ENCODE assay signal across 8 cellular contexts in the genomic region with DNA sequence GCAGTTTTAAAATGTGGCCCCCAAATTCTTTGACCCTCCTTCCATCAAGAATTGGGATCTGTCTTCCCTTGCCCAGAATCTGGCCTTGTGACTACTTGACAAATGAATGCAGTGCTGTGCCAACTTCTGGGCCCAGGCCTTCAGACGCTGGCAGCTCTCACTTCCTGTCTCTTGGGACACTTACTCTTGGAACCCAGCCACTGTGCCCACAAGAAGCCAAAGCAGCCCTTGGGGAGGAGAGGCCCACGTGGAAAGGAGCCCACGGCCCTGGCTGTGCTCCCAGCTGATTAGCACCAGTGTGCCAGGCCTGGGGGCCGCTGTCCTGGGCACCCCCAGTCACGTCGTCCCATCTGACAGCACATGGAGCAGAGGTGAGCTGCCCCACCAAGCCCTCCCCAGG. TPM values are rescaled to one million over a fixed set of nuclear protein-coding genes. Genes with fewer than 3 reads are reported as not detected.
DNase-seq lines count a peak whose midpoint lies in the region; ATAC-seq, FAIRE-seq and TF ChIP-seq lines count a peak whose summit lies in the region.

No MANE protein-coding gene starts in this region.

- no peak overlapping the region for H2AFZ ChIP-seq in Karpas-422 (ENCODE audit: low read length)

- H3K9me3 Mint-ChIP-seq in stimulated activated effector memory CD8-positive, alpha-beta T cell treated with anti-CD3 and anti-CD28 coated beads, Interleukin-12 subunit alpha, Interleukin-12 subunit beta, amount 100 ng/mL, for 72 hours, result no peaks in the 10 kb centered on the region

- in situ Hi-C loops in SK-MEL-5 (cut with HindIII; ENCODE audit: low pct_unique_long_range_greater_than_20kb, low sequenced_read_pairs), result no loop called here

- no peaks in the 10 kb centered on the region for H3K79me2 ChIP-seq in Karpas-422 (ENCODE audit: low read length)

- peaks cover 28% of the 10 kb centered on the region for H3K4me1 Mint-ChIP-seq in stimulated activated effector memory CD8-positive, alpha-beta T cell treated with anti-CD3 and anti-CD28 coated beads, Interleukin-12 subunit alpha, Interleukin-12 subunit beta, amount 100 ng/mL, for 72 hours

- H3K9me3 ChIP-seq in Karpas-422 (ENCODE audit: low read length), result no peaks in the 10 kb centered on the region

- H3K27me3 ChIP-seq in Karpas-422 (ENCODE audit: low read length), result no peaks in the 10 kb centered on the region

- H3K36me3 ChIP-seq in Karpas-422 (ENCODE audit: insufficient read depth, low read length), result no peaks in the 10 kb centered on the region

- no peak for ATAC-seq in stimulated activated effector memory CD8-positive, alpha-beta T cell treated with anti-CD3 and anti-CD28 coated beads, Interleukin-12 subunit alpha, Interleukin-12 subunit beta, amount 100 ng/mL, for 72 hours
- ATAC-seq in GM21381 (IDR thresholded peaks at IDR 0.05; ENCODE audit: unreplicated experiment), result no peak

- no peaks in the 10 kb centered on the region for H3K36me3 Mint-ChIP-seq in stimulated activated effector memory CD8-positive, alpha-beta T cell treated with anti-CD3 and anti-CD28 coated beads, Interleukin-12 subunit alpha, Interleukin-12 subunit beta, amount 100 ng/mL, for 72 hours

- no peaks in the 10 kb centered on the region for H4K20me1 ChIP-seq in Karpas-422 (ENCODE audit: insufficient read depth, low read depth, low read length)

- no peak overlapping the region for H3K4me3 ChIP-seq in Karpas-422 (ENCODE audit: low read length)

- peaks cover 17% of the 10 kb centered on the region for H3K4me1 ChIP-seq in Karpas-422 (ENCODE audit: low read length)

- no peak overlapping the region for H3K27ac ChIP-seq in Karpas-422 (ENCODE audit: low read length)

- peak overlapping the region; percentile 77 for H3K27ac Mint-ChIP-seq in stimulated activated effector memory CD8-positive, alpha-beta T cell treated with anti-CD3 and anti-CD28 coated beads, Interleukin-12 subunit alpha, Interleukin-12 subunit beta, amount 100 ng/mL, for 72 hours

- no peaks in the 10 kb centered on the region for H3K9me2 ChIP-seq in Karpas-422 (replicated peaks; ENCODE audit: insufficient read depth, low read length)

- no peak overlapping the region for H3K4me2 ChIP-seq in Karpas-422 (ENCODE audit: low read depth, low read length, poor library complexity, severe bottlenecking)

- no peak overlapping the region for H3K9ac ChIP-seq in Karpas-422 (ENCODE audit: low read length)

- DNase-seq in H54 (ENCODE audit: insufficient read length, low spot score), result peak; percentile 48
- peak; percentile 67 for DNase-seq in SK-MEL-5 (ENCODE audit: low read depth, low spot score)
- peak; percentile 72 for DNase-seq in glomerular visceral epithelial cell (ENCODE audit: extremely low spot score)
- DNase-seq in stimulated activated effector memory CD8-positive, alpha-beta T cell treated with anti-CD3 and anti-CD28 coated beads, Interleukin-12 subunit alpha, Interleukin-12 subunit beta, amount 100 ng/mL, for 72 hours (ENCODE audit: low spot score in 2 of 2), result no peak
- no peak for DNase-seq in NAMALWA (ENCODE audit: low spot score)
- no peak for DNase-seq in Karpas-422
- DNase-seq in iPS-NIHi7 (ENCODE audit: extremely low spot score), result no peak

- peak; percentile 72 for FAIRE-seq in H54 (lab: Jason Lieb, UNC)

- TF ChIP-seq POLR2A in H54 (IDR thresholded peaks at IDR 0.05; ENCODE audit: low read depth, low read length), result no peak

- no peak overlapping the region for H3K4me3 Mint-ChIP-seq in stimulated activated effector memory CD8-positive, alpha-beta T cell treated with anti-CD3 and anti-CD28 coated beads, Interleukin-12 subunit alpha, Interleukin-12 subunit beta, amount 100 ng/mL, for 72 hours

RNA-seq across cellular contexts. Expression of gene RPL37A, which starts 56.6 kb away (rescaled TPM):
- 3,239 and 3,688 TPM in 2 replicates for total RNA-seq in SK-MEL-5 (2014; rRNA removed; shearing (Covaris generic))
- 859 and 1,534 TPM in 2 replicates for polyA plus RNA-seq in SK-MEL-5 (2015; cell fraction: cytosol; rRNA removed)
- 289 and 331 TPM in 2 replicates for polyA plus RNA-seq in SK-MEL-5 (2015; cell fraction: nucleus; rRNA removed)
- total RNA-seq in Karpas-422 (2014; rRNA removed; shearing (Covaris generic); ENCODE audit: low replicate concordance), result 5,590 and 7,287 TPM in 2 replicates

Comparison
In these comparisons a context has a peak if more than half of its experiments do, and no peak if none do; other contexts are left out.
1. DNase-seq: peak in H54 (single experiment), SK-MEL-5 (single experiment) and glomerular visceral epithelial cell (single experiment); none in stimulated activated effector memory CD8-positive, alpha-beta T cell treated with anti-CD3 and anti-CD28 coated beads, Interleukin-12 subunit alpha, Interleukin-12 subunit beta, amount 100 ng/mL, for 72 hours (0 of 2), NAMALWA (single experiment), Karpas-422 (single experiment) and iPS-NIHi7 (single experiment).